In genomic region chr2:206733341-206733740, GRCh38 we compare ENCODE assay signal across 31 cellular contexts. TPM values are rescaled to one million over a fixed set of nuclear protein-coding genes. Genes with fewer than 3 reads are reported as not detected.
"Had no signal": no experiment of that assay in that cellular context is flagged by ENCODE, and none has a peak within 500 bp of the region (broad histone marks: within the 10 kb centered on the region; RNA-seq: fewer than 3 reads in every experiment).

No MANE protein-coding gene starts in this region.

- H3K4me3 ChIP-seq: adrenal gland, ascending aorta, body of pancreas, breast epithelium, cardiac muscle cell had no signal

- H3K27ac ChIP-seq: adrenal gland, ascending aorta, body of pancreas, brain microvascular endothelial cell, breast epithelium, cardiac muscle cell had no signal

- H3K27me3 ChIP-seq: ascending aorta, body of pancreas, brain microvascular endothelial cell, breast epithelium had no signal

- DNase-seq: activated effector memory CD4-positive, alpha-beta T cell treated with anti-CD3 and anti-CD28 coated beads, Interleukin-2, amount 50 U/mL, for 16 hours; activated effector memory CD4-positive, alpha-beta T cell treated with Interleukin-2 at 50 U/mL for 16 hours; activated gamma-delta T cell; activated gamma-delta T cell treated with Interleukin-2 at 50 U/mL for 16 hours; activated naive CD4-positive, alpha-beta T cell; activated naive CD4-positive, alpha-beta T cell treated with anti-CD3 and anti-CD28 coated beads for 36 hours; activated naive CD4-positive, alpha-beta T cell treated with anti-CD3 and anti-CD28 coated beads, Interleukin-2, amount 10 ng/mL, durations not matched to agents 7 days and 5 days; activated naive CD4-positive, alpha-beta T cell treated with anti-CD3 and anti-CD28 coated beads, Interleukin-2, amount 50 U/mL, for 16 hours; activated naive CD4-positive, alpha-beta T cell treated with Interleukin-2 at 50 U/mL for 16 hours; activated naive CD8-positive, alpha-beta T cell treated with anti-CD3 and anti-CD28 coated beads for 36 hours; activated naive CD8-positive, alpha-beta T cell treated with anti-CD3 and anti-CD28 coated beads, Interleukin-2, amount 10 ng/mL, durations not matched to agents 7 days and 5 days; activated naive CD8-positive, alpha-beta T cell treated with anti-CD3 and anti-CD28 coated beads, Interleukin-2, amount 50 U/mL, for 24 hours; activated T-cell treated with anti-CD3 and anti-CD28 coated beads, Interleukin-2, amount 50 U/mL, for 1 hour; activated T-cell treated with anti-CD3 and anti-CD28 coated beads, Interleukin-2, amount 50 U/mL, for 24 hours; activated T-cell treated with anti-CD3 and anti-CD28 coated beads, Interleukin-2, amount 50 U/mL, for 4 hours; activated T-cell treated with anti-CD3 and anti-CD28 coated beads, Interleukin-2, amount 50 U/mL, for 48 hours; activated T-cell treated with anti-CD3 and anti-CD28 coated beads, Interleukin-2, amount 50 U/mL, for 72 hours; adrenal gland; amniotic stem cell; amygdala; anterior cingulate cortex; aorta; body of pancreas; brain microvascular endothelial cell; caudate nucleus; central memory CD4-positive, alpha-beta T cell; cerebellar nuclear complex had no signal

- H3K9me3 ChIP-seq: adrenal gland, ascending aorta, body of pancreas, breast epithelium had no signal

- H3K4me1 ChIP-seq: adrenal gland, ascending aorta, body of pancreas, breast epithelium had no signal

- H3K36me3 ChIP-seq: adrenal gland, ascending aorta, brain microvascular endothelial cell, breast epithelium, cardiac muscle cell had no signal

RNA-seq across cellular contexts. Expression of gene DYTN, which starts 15.1 kb away (rescaled TPM):
- polyA plus RNA-seq: adipose tissue, adrenal gland, aorta, cardiac muscle cell had no signal
